Comparison of ENCODE assay signal across 17 cellular contexts in genomic region chr9:91824591-91825339, GRCh38.
DNase-seq lines count a peak whose midpoint lies in the region; ATAC-seq and TF ChIP-seq lines count a peak whose summit lies in the region.
"Had no signal": no experiment of that assay in that cellular context is flagged by ENCODE, and none has a peak within 500 bp of the region (broad histone marks: within the 10 kb centered on the region; RNA-seq: fewer than 3 reads in every experiment).

No MANE protein-coding gene starts in this region.

- peak overlapping the region; percentile 13 for H2AFZ ChIP-seq in IMR-90 (replicated peaks; ENCODE audit: low read length, poor library complexity)

- H3K36me3 ChIP-seq in IMR-90 (ENCODE audit: control insufficient read depth, insufficient read depth, low read length) (no peaks in the 10 kb centered on the region), subcutaneous abdominal adipose tissue (ENCODE audit: control insufficient read depth in 5 of 5, insufficient read depth in 5 of 5, low read length in 5 of 5) (no peaks in the 10 kb centered on the region)

- H3K4me3 ChIP-seq in IMR-90 (ENCODE audit: insufficient read depth, low read depth, low read length) (no peak overlapping the region), lower leg skin (ENCODE audit: low read depth, poor library complexity, severe bottlenecking) (no peak overlapping the region), subcutaneous abdominal adipose tissue (ENCODE audit: low read depth in 1 of 5, low read length in 5 of 5) (peak overlapping the region in 3 of 5 donors; percentile 6 to 24 (median 21))
- H3K4me3 ChIP-seq: lung, psoas muscle had no signal

- H3K4me1 ChIP-seq in IMR-90 (ENCODE audit: control insufficient read depth, insufficient read depth, low read length) (peaks cover 12% of the 10 kb centered on the region; the same call in 1 of the 2 replicates), subcutaneous abdominal adipose tissue (ENCODE audit: control insufficient read depth in 5 of 5, insufficient read depth in 5 of 5, low read length in 5 of 5) (peaks cover 0 to 14% (median 7%) of the 10 kb centered on the region in 5 donors)
- H3K4me1 ChIP-seq: psoas muscle had no signal

- no peak overlapping the region; the same call in 1 of the 2 replicates for H2BK20ac ChIP-seq in IMR-90 (ENCODE audit: low read depth, low read length)

- TF ChIP-seq POLR2A in IMR-90 (IDR thresholded peaks at IDR 0.05; ENCODE audit: low read depth, low read length): no peak
- TF ChIP-seq POLR2A in lower leg skin (IDR thresholded peaks at IDR 0.05): no peak

- no peak overlapping the region for H2BK120ac ChIP-seq in IMR-90 (ENCODE audit: low read depth, low read length)

- intact Hi-C loops in IMR-90 (cut with micrococcal nuclease) (no loop called here), lower leg skin (cut with DNase I; ENCODE audit: low total_unique reads) (no loop called here)

- H3K9ac ChIP-seq in IMR-90 (ENCODE audit: low read depth, low read length) (no peak overlapping the region), subcutaneous abdominal adipose tissue (ENCODE audit: low read length in 5 of 5) (no peak overlapping the region)

- no TSS peak for BruUV-seq in IMR-90 (replicated peaks; lab: Mats Ljungman, UMichigan)

- dilution Hi-C loops in IMR-90 (cut with HindIII; ENCODE audit: low sequenced_read_pairs, unreplicated experiment): no loop called here

- no peak overlapping the region; the same call in 1 of the 2 replicates for H3K18ac ChIP-seq in IMR-90 (ENCODE audit: low read depth, low read length)

- in situ Hi-C loops in IMR-90 (cut with MboI; ENCODE audit: low sequenced_read_pairs): no loop called here

- peaks cover 9% of the 10 kb centered on the region; the same call in 1 of the 2 replicates for H3K27me3 ChIP-seq in IMR-90 (ENCODE audit: control insufficient read depth, insufficient read depth, low read length)
- H3K27me3 ChIP-seq in subcutaneous abdominal adipose tissue (ENCODE audit: control insufficient read depth in 5 of 5, insufficient read depth in 4 of 5, low read length in 5 of 5): peaks cover 0 to 4% (median 0%) of the 10 kb centered on the region in 5 donors

- POLR2A ChIA-PET in IMR-90 (lab: Charles Lee; ENCODE audit: unreplicated experiment): no interaction called here

- peak overlapping the region; percentile 58; the same call in 1 of the 2 replicates for H2AK5ac ChIP-seq in IMR-90 (ENCODE audit: low read depth, low read length)

- no peak overlapping the region; the same call in 1 of the 2 replicates for H3K23ac ChIP-seq in IMR-90 (ENCODE audit: low read depth, low read length)

- H3K79me1 ChIP-seq in IMR-90 (ENCODE audit: low read depth in 1 of 2, low read length in 2 of 2): no peaks in the 10 kb centered on the region; a peak in 1 of 4 replicates

- H3K27ac ChIP-seq in IMR-90 (ENCODE audit: insufficient read depth, low read length): no peak overlapping the region
- H3K27ac ChIP-seq in subcutaneous abdominal adipose tissue (ENCODE audit: low read depth, low read length): no peak overlapping the region
- H3K27ac ChIP-seq: psoas muscle had no signal

- H3K4me2 ChIP-seq in IMR-90 (ENCODE audit: low read depth, low read length): no peak overlapping the region

- H4K91ac ChIP-seq in IMR-90 (ENCODE audit: insufficient read depth, low read depth, low read length): no peak overlapping the region

- no peak overlapping the region for H3K4ac ChIP-seq in IMR-90 (ENCODE audit: low read depth, low read length)

- no peak for DNase-seq in IMR-90
- DNase-seq in fibroblast of gingiva (ENCODE audit: low read depth): peak; percentile 99
- DNase-seq in lower leg skin (ENCODE audit: low spot score in 2 of 2): peak; percentile 80 to 92
- no peak for DNase-seq in amygdala (lab: John Stamatoyannopoulos, UW)
- DNase-seq in NCI-H82 (lab: John Stamatoyannopoulos, UW): no peak
- DNase-seq: activated CD4-positive, alpha-beta T cell treated with anti-CD3 and anti-CD28 coated beads for 1 hour; activated T-cell treated with anti-CD3 and anti-CD28 coated beads, Interleukin-2, amount 50 U/mL, for 24 hours; CD4-positive, alpha-beta T cell; head of caudate nucleus; NCI-H226; stimulated activated CD4-positive, alpha-beta T cell treated with anti-CD3 and anti-CD28 coated beads, Interleukin-4, amount 100 ng/mL, for 1 hour; stimulated activated naive B cell treated with anti-CD40 and anti-IgM and Interleukin-4, amounts not matched to agents 10 μg/mL and 1 μg/mL and 100 μg/mL, for 72 hours had no signal

- 0 out of 2 replicates have a peak, but pooled peaks cover 4% of the 10 kb centered on the region for H4K20me1 ChIP-seq in IMR-90 (ENCODE audit: insufficient read depth, low read length)

- H3K14ac ChIP-seq in IMR-90 (replicated peaks; ENCODE audit: low read depth, low read length): no peak overlapping the region

- TF ChIP-seq CTCF in IMR-90 (conservative IDR thresholded peaks at IDR 0.05; ENCODE audit: low read depth, low read length) (no peak), lower leg skin (IDR thresholded peaks at IDR 0.05) (no peak)

- no peak overlapping the region for H4K5ac ChIP-seq in IMR-90 (ENCODE audit: low read depth, low read length)

- H4K8ac ChIP-seq in IMR-90 (ENCODE audit: low read depth in 2 of 2, low read length in 2 of 2): no peak overlapping the region

- TF ChIP-seq RAD21 in IMR-90 (IDR thresholded peaks at IDR 0.05; ENCODE audit: low read length): no peak

- H3K9me3 ChIP-seq in IMR-90 (ENCODE audit: control insufficient read depth, insufficient read depth, low read length) (0 out of 2 replicates have a peak, but pooled peaks cover 5% of the 10 kb centered on the region), subcutaneous abdominal adipose tissue (ENCODE audit: control insufficient read depth in 5 of 5, low read length in 5 of 5) (peaks cover 0 to 4% (median 0%) of the 10 kb centered on the region in 5 donors)
- H3K9me3 ChIP-seq: psoas muscle had no signal

- ATAC-seq in IMR-90 (ENCODE audit: low read depth) (peak; percentile 25), HG02970 (IDR thresholded peaks at IDR 0.05; ENCODE audit: low FRiP score, unreplicated experiment) (no peak)
- ATAC-seq: Panc1; psoas muscle; stimulated activated naive B cell treated with anti-CD40 and anti-IgM and Interleukin-4, amounts not matched to agents 10 μg/mL and 1 μg/mL and 100 μg/mL, for 72 hours had no signal

- peaks cover 5% of the 10 kb centered on the region; the same call in 1 of the 2 replicates for H3K9me1 ChIP-seq in IMR-90 (ENCODE audit: insufficient read depth, low read length)

- H2AK9ac ChIP-seq in IMR-90 (replicated peaks; ENCODE audit: low read depth, low read length, poor library complexity): no peak overlapping the region

- 41% methylated on average over 4 of the region's 19 CpGs; no CpG with 5 or more reads in 1 of the 2 experiments for WGBS in IMR-90 (ENCODE audit: extremely low coverage in 2 of 2, insufficient read length in 1 of 2), 2 experiments
- 26 to 27% methylated on average over 19 of the region's 19 CpGs for WGBS in lower leg skin, 2 donors

- CTCF ChIA-PET in IMR-90 (lab: Yijun Ruan, JAX): no interaction called here

- no peak overlapping the region for H3K56ac ChIP-seq in IMR-90 (ENCODE audit: extremely low read depth, insufficient read depth, low read length)

- H2BK5ac ChIP-seq in IMR-90 (ENCODE audit: low read depth, low read length, poor library complexity, severe bottlenecking): no peak overlapping the region

- H2BK15ac ChIP-seq in IMR-90 (ENCODE audit: low read depth, low read length): no peak overlapping the region

TF ChIP-seq in IMR-90, 13 proteins besides CTCF, POLR2A, EP300 and RAD21:
- no peak for TF ChIP-seq BHLHE40 (IDR thresholded peaks at IDR 0.05; ENCODE audit: low read depth, low read length)
- no peak for TF ChIP-seq FOS (IDR thresholded peaks at IDR 0.05; ENCODE audit: low read depth, low read length)
- no peak for TF ChIP-seq MAZ (IDR thresholded peaks at IDR 0.05; ENCODE audit: borderline replicate concordance, low read depth, low read length)
- TF ChIP-seq CEBPB (IDR thresholded peaks at IDR 0.05; ENCODE audit: low read depth, low read length): no peak
- TF ChIP-seq ELK1 (IDR thresholded peaks at IDR 0.05; ENCODE audit: borderline replicate concordance, low read depth, low read length): no peak
- TF ChIP-seq MXI1 (IDR thresholded peaks at IDR 0.05; ENCODE audit: borderline replicate concordance, low read depth, low read length): no peak
- no peak for TF ChIP-seq USF2 (IDR thresholded peaks at IDR 0.05; ENCODE audit: low read depth, low read length)
- no peak for TF ChIP-seq SMC3 (IDR thresholded peaks at IDR 0.05; ENCODE audit: low read depth, low read length)
- no peak for TF ChIP-seq NFE2L2 (IDR thresholded peaks at IDR 0.05; ENCODE audit: low read depth, low read length)
- no peak for TF ChIP-seq RFX5 (IDR thresholded peaks at IDR 0.05; ENCODE audit: low read depth, low read length)
- TF ChIP-seq CHD1 (IDR thresholded peaks at IDR 0.05; ENCODE audit: low read depth, low read length): no peak
- no peak for TF ChIP-seq RCOR1 (IDR thresholded peaks at IDR 0.05; ENCODE audit: insufficient replicate concordance, low read length)
- TF ChIP-seq MAFK (IDR thresholded peaks at IDR 0.05; ENCODE audit: low read depth, low read length): no peak

Comparison
In these comparisons a context has a peak if more than half of its experiments do, and no peak if none do; other contexts are left out.
1. DNase-seq: peak in fibroblast of gingiva (single experiment) and lower leg skin (2 of 2); none in IMR-90 (single experiment), amygdala (0 of 56) and NCI-H82 (single experiment).
2. H3K4me3 ChIP-seq: peak in subcutaneous abdominal adipose tissue (3 of 5); none in IMR-90 (single experiment) and lower leg skin (single experiment).